Comparison of ENCODE assay signal across 16 cellular contexts in the genomic region with DNA sequence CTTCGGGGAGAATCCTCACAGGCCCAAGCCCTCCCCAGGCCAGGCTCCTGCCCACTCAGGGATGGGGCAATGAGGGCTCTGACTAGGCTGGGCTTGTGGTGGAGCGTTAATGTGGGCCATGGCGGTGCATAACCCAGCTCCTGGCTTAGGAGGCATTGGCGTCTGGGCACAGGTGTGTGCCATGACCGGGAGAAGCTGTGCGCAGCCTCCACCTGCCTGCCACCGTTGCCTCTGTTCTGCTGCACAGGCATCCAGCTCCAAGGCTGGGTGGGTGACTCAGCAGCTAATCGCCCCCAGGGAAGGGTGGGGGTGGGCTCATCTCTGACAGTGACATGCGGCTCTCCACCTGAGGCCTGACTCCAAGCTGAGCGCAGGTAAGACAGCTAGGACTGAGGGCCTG. TPM values are rescaled to one million over a fixed set of nuclear protein-coding genes. Genes with fewer than 3 reads are reported as not detected.
DNase-seq lines count a peak whose midpoint lies in the region; ATAC-seq and TF ChIP-seq lines count a peak whose summit lies in the region.
"Had no signal": no experiment of that assay in that cellular context is flagged by ENCODE, and none has a peak within 500 bp of the region (broad histone marks: within the 10 kb centered on the region; RNA-seq: fewer than 3 reads in every experiment).

No MANE protein-coding gene starts in this region.

- TF ChIP-seq CTCF in RWPE2 (IDR thresholded peaks at IDR 0.05; ENCODE audit: poor library complexity, severe bottlenecking) (no peak), BE2C (IDR thresholded peaks at IDR 0.05; ENCODE audit: low read depth, low read length) (no peak)

- no peak overlapping the region for H3K4me3 Mint-ChIP-seq in activated CD8-positive, alpha-beta memory T cell treated with anti-CD3 and anti-CD28 coated beads, Interleukin-2, amount 10 ng/mL, durations not matched to agents 7 days and 5 days
- H3K4me3 Mint-ChIP-seq: CD14-positive monocyte had no signal

- no peaks in the 10 kb centered on the region for H3K27me3 ChIP-seq in RWPE2 (ENCODE audit: insufficient read depth, poor library complexity, severe bottlenecking)
- H3K27me3 ChIP-seq in BE2C, result peaks cover 11% of the 10 kb centered on the region

- no peaks in the 10 kb centered on the region for H3K36me3 Mint-ChIP-seq in activated CD8-positive, alpha-beta memory T cell treated with anti-CD3 and anti-CD28 coated beads, Interleukin-2, amount 10 ng/mL, durations not matched to agents 7 days and 5 days

- H3K9me3 ChIP-seq in RWPE2 (ENCODE audit: severe bottlenecking) (no peaks in the 10 kb centered on the region), BE2C (no peaks in the 10 kb centered on the region)

- CTCF ChIA-PET in activated CD8-positive, alpha-beta memory T cell treated with anti-CD3 and anti-CD28 coated beads, Interleukin-2, amount 10 ng/mL, durations not matched to agents 7 days and 5 days (lab: Charles Lee), result no interaction called here

- DNase-seq in activated effector memory CD4-positive, alpha-beta T cell treated with anti-CD3 and anti-CD28 coated beads, Interleukin-2, amount 50 U/mL, for 16 hours, result peak; percentile 59
- no peak for DNase-seq in activated effector memory CD4-positive, alpha-beta T cell treated with Interleukin-2 at 50 U/mL for 16 hours
- DNase-seq in RWPE2 (ENCODE audit: low spot score) (peak; percentile 66), islet precursor cell (peak; percentile 96), putamen (ENCODE audit: low spot score) (peak; percentile 86), BE2C (no peak)
- DNase-seq in activated CD8-positive, alpha-beta memory T cell treated with anti-CD3 and anti-CD28 coated beads, Interleukin-2, amount 10 ng/mL, durations not matched to agents 7 days and 5 days, result no peak
- DNase-seq: HCEC 1CT, NCI-H1417 treated with DMSO at 0.1 percent for 48 hours, NCI-H2029, NCI-H2171, NCI-H446, NCI-H69 had no signal

- H3K4me1 ChIP-seq in RWPE2 (ENCODE audit: insufficient read depth, poor library complexity, severe bottlenecking), result peaks cover 14% of the 10 kb centered on the region
- peaks cover 6% of the 10 kb centered on the region; the same call in 1 of the 2 replicates for H3K4me1 ChIP-seq in BE2C

- ATAC-seq in RWPE2 (ENCODE audit: low read depth), result no peak
- no peak for ATAC-seq in activated CD4-positive, CD25-positive, alpha-beta regulatory T cell treated with anti-CD3 and anti-CD28 coated beads, Interleukin-2, amount 50 U/mL, for 24 hours
- ATAC-seq in activated CD8-positive, alpha-beta memory T cell treated with anti-CD3 and anti-CD28 coated beads, Interleukin-2, amount 10 ng/mL, durations not matched to agents 7 days and 5 days, result no peak
- ATAC-seq: Right ventricle myocardium inferior had no signal

- H3K4me3 ChIP-seq in RWPE2 (ENCODE audit: severe bottlenecking) (no peak overlapping the region), BE2C (ENCODE audit: low read depth, low read length) (no peak overlapping the region)

- H3K36me3 ChIP-seq in RWPE2 (ENCODE audit: low read depth) (peaks cover 4% of the 10 kb centered on the region; the same call in 1 of the 2 replicates), BE2C (no peaks in the 10 kb centered on the region)

- no peak overlapping the region for H3K27ac ChIP-seq in RWPE2 (ENCODE audit: poor library complexity, severe bottlenecking)

- no peak overlapping the region for H3K27ac Mint-ChIP-seq in activated CD8-positive, alpha-beta memory T cell treated with anti-CD3 and anti-CD28 coated beads, Interleukin-2, amount 10 ng/mL, durations not matched to agents 7 days and 5 days
- H3K27ac Mint-ChIP-seq: CD14-positive monocyte had no signal

- H3K4me1 Mint-ChIP-seq in activated CD8-positive, alpha-beta memory T cell treated with anti-CD3 and anti-CD28 coated beads, Interleukin-2, amount 10 ng/mL, durations not matched to agents 7 days and 5 days, result peaks cover 12% of the 10 kb centered on the region

- H3K9me3 Mint-ChIP-seq in activated CD8-positive, alpha-beta memory T cell treated with anti-CD3 and anti-CD28 coated beads, Interleukin-2, amount 10 ng/mL, durations not matched to agents 7 days and 5 days (ENCODE audit: low read depth), result no peaks in the 10 kb centered on the region
- H3K9me3 Mint-ChIP-seq: CD14-positive monocyte had no signal

- no peaks in the 10 kb centered on the region for H3K27me3 Mint-ChIP-seq in activated CD8-positive, alpha-beta memory T cell treated with anti-CD3 and anti-CD28 coated beads, Interleukin-2, amount 10 ng/mL, durations not matched to agents 7 days and 5 days

RNA-seq across cellular contexts. Expression of a gene that starts 3.5 kb away (rescaled TPM):
- 1.6 TPM for polyA plus RNA-seq in BE2C (2012; ENCODE audit: insufficient read depth, insufficient read length, low read depth)
- 100 to 1,000 TPM in 1 of 2 experiments, 10 to 100 TPM in 1; 79.5 to 104 TPM for total RNA-seq in activated CD8-positive, alpha-beta memory T cell treated with anti-CD3 and anti-CD28 coated beads, Interleukin-2, amount 10 ng/mL, durations not matched to agents 7 days and 5 days

RNA-seq across cellular contexts. Expression of a gene that starts 54.4 kb away (rescaled TPM):
- polyA plus RNA-seq in BE2C (2012; ENCODE audit: insufficient read depth, insufficient read length, low read depth), result 23.3 TPM
- 10 to 100 TPM; 49.0 to 51.2 TPM for total RNA-seq in activated CD8-positive, alpha-beta memory T cell treated with anti-CD3 and anti-CD28 coated beads, Interleukin-2, amount 10 ng/mL, durations not matched to agents 7 days and 5 days

Comparison
In these comparisons a context has a peak if more than half of its experiments do, and no peak if none do; other contexts are left out.
1. DNase-seq: peak in activated effector memory CD4-positive, alpha-beta T cell treated with anti-CD3 and anti-CD28 coated beads, Interleukin-2, amount 50 U/mL, for 16 hours (single experiment), RWPE2 (single experiment), islet precursor cell (single experiment) and putamen (single experiment); none in activated effector memory CD4-positive, alpha-beta T cell treated with Interleukin-2 at 50 U/mL for 16 hours (single experiment), BE2C (single experiment) and activated CD8-positive, alpha-beta memory T cell treated with anti-CD3 and anti-CD28 coated beads, Interleukin-2, amount 10 ng/mL, durations not matched to agents 7 days and 5 days (single experiment).